Comparison of ENCODE assay signal across 26 cellular contexts in genomic region chr9:8832956-8833355, GRCh38.
"Had no signal": no experiment of that assay in that cellular context is flagged by ENCODE, and none has a peak within 500 bp of the region (broad histone marks: within the 10 kb centered on the region; RNA-seq: fewer than 3 reads in every experiment).

No MANE protein-coding gene starts in this region.

- H3K27me3 ChIP-seq: body of pancreas, pancreas, sigmoid colon, spleen, testis, uterus had no signal

- H3K27me3 Mint-ChIP-seq: activated CD4-positive, alpha-beta memory T cell treated with anti-CD3 and anti-CD28 coated beads, Interleukin-2, amount 10 ng/mL, durations not matched to agents 7 days and 5 days; activated CD4-positive, alpha-beta T cell treated with anti-CD3 and anti-CD28 coated beads, Interleukin-2, amount 10 ng/mL, durations not matched to agents 24 days and 14 days; activated naive CD8-positive, alpha-beta T cell treated with anti-CD3 and anti-CD28 coated beads, Interleukin-2, amount 50 U/mL, for 24 hours had no signal

- H3K4me1 Mint-ChIP-seq: activated CD4-positive, alpha-beta memory T cell treated with anti-CD3 and anti-CD28 coated beads, Interleukin-2, amount 10 ng/mL, durations not matched to agents 7 days and 5 days; activated CD4-positive, alpha-beta T cell treated with anti-CD3 and anti-CD28 coated beads, Interleukin-2, amount 10 ng/mL, durations not matched to agents 24 days and 14 days; activated naive CD8-positive, alpha-beta T cell treated with anti-CD3 and anti-CD28 coated beads, Interleukin-2, amount 50 U/mL, for 24 hours; natural killer cell had no signal

- H3K4me3 ChIP-seq: body of pancreas, pancreas, sigmoid colon, spleen, testis, uterus had no signal

- H3K4me3 Mint-ChIP-seq: activated CD4-positive, alpha-beta memory T cell treated with anti-CD3 and anti-CD28 coated beads, Interleukin-2, amount 10 ng/mL, durations not matched to agents 7 days and 5 days; activated CD4-positive, alpha-beta T cell treated with anti-CD3 and anti-CD28 coated beads, Interleukin-2, amount 10 ng/mL, durations not matched to agents 24 days and 14 days; activated naive CD8-positive, alpha-beta T cell treated with anti-CD3 and anti-CD28 coated beads, Interleukin-2, amount 50 U/mL, for 24 hours; activated T-cell treated with anti-CD3 and anti-CD28 coated beads, Interleukin-2, amount 50 U/mL, for 72 hours; natural killer cell; T-helper 17 cell had no signal

- H3K36me3 Mint-ChIP-seq: natural killer cell had no signal

- H3K36me3 ChIP-seq: pancreas, sigmoid colon, spleen, uterus had no signal

- H3K27ac ChIP-seq: body of pancreas, pancreas, sigmoid colon, spleen, testis, uterus had no signal

- H3K27ac Mint-ChIP-seq: activated CD4-positive, alpha-beta memory T cell treated with anti-CD3 and anti-CD28 coated beads, Interleukin-2, amount 10 ng/mL, durations not matched to agents 7 days and 5 days; activated CD4-positive, alpha-beta T cell treated with anti-CD3 and anti-CD28 coated beads, Interleukin-2, amount 10 ng/mL, durations not matched to agents 24 days and 14 days; activated naive CD8-positive, alpha-beta T cell treated with anti-CD3 and anti-CD28 coated beads, Interleukin-2, amount 50 U/mL, for 24 hours; activated T-cell treated with anti-CD3 and anti-CD28 coated beads, Interleukin-2, amount 50 U/mL, for 72 hours; natural killer cell; T-helper 17 cell had no signal

- H3K9me3 ChIP-seq: body of pancreas, pancreas, sigmoid colon, spleen, testis, uterus had no signal

- ATAC-seq: activated CD4-positive, CD25-positive, alpha-beta regulatory T cell treated with anti-CD3 and anti-CD28 coated beads, Interleukin-2, amount 50 U/mL, for 24 hours; activated naive CD8-positive, alpha-beta T cell treated with anti-CD3 and anti-CD28 coated beads, Interleukin-2, amount 50 U/mL, for 24 hours; activated T-cell treated with anti-CD3 and anti-CD28 coated beads, Interleukin-2, amount 50 U/mL, for 72 hours; body of pancreas; left ventricle myocardium superior; natural killer cell; pancreas; T-helper 17 cell had no signal

- DNase-seq: activated CD4-positive, alpha-beta memory T cell treated with anti-CD3 and anti-CD28 coated beads, Interleukin-2, amount 10 ng/mL, durations not matched to agents 7 days and 5 days; activated CD4-positive, alpha-beta T cell treated with anti-CD3 and anti-CD28 coated beads, Interleukin-2, amount 10 ng/mL, durations not matched to agents 24 days and 14 days; activated effector memory CD4-positive, alpha-beta T cell treated with Interleukin-2 at 50 U/mL for 16 hours; activated naive CD4-positive, alpha-beta T cell treated with anti-CD3 and anti-CD28 coated beads, Interleukin-2, amount 50 U/mL, for 16 hours; activated naive CD8-positive, alpha-beta T cell treated with anti-CD3 and anti-CD28 coated beads, Interleukin-2, amount 50 U/mL, for 24 hours; activated T-cell treated with anti-CD3 and anti-CD28 coated beads, Interleukin-2, amount 50 U/mL, for 72 hours; body of pancreas; dermis blood vessel endothelial cell; effector CD8-positive, alpha-beta T cell; erythroblast; foreskin melanocyte; hippocampal formation; left ventricle myocardium superior; mammary epithelial cell; midbrain; natural killer cell; pancreas; sigmoid colon; spleen; stimulated activated CD4-positive, alpha-beta T cell treated with anti-CD3 and anti-CD28 coated beads, Interleukin-4, amount 100 ng/mL, for 1 hour; stimulated activated naive CD4-positive, alpha-beta T cell; T-helper 17 cell; testis; trophoblast cell; uterus had no signal

- H3K9me3 Mint-ChIP-seq: activated CD4-positive, alpha-beta memory T cell treated with anti-CD3 and anti-CD28 coated beads, Interleukin-2, amount 10 ng/mL, durations not matched to agents 7 days and 5 days; activated CD4-positive, alpha-beta T cell treated with anti-CD3 and anti-CD28 coated beads, Interleukin-2, amount 10 ng/mL, durations not matched to agents 24 days and 14 days; activated naive CD8-positive, alpha-beta T cell treated with anti-CD3 and anti-CD28 coated beads, Interleukin-2, amount 50 U/mL, for 24 hours; activated T-cell treated with anti-CD3 and anti-CD28 coated beads, Interleukin-2, amount 50 U/mL, for 72 hours; natural killer cell had no signal
